Comparison of ENCODE assay signal across 30 cellular contexts in genomic region chr9:14168381-14168780, GRCh38.
"Had no signal": no experiment of that assay in that cellular context is flagged by ENCODE, and none has a peak within 500 bp of the region (broad histone marks: within the 10 kb centered on the region; RNA-seq: fewer than 3 reads in every experiment).

No MANE protein-coding gene starts in this region.

- H3K4me1 Mint-ChIP-seq: immature natural killer cell; naive B cell; naive thymus-derived CD8-positive, alpha-beta T cell had no signal

- H3K4me3 ChIP-seq: coronary artery, dorsolateral prefrontal cortex, esophagus squamous epithelium, gastrocnemius medialis, hepatocyte, lower lobe of right lung, mucosa of descending colon had no signal

- ATAC-seq: esophagus mucosa; gastrocnemius medialis; left colon; left lobe of liver; left ventricle myocardium superior; lower lobe of right lung; mucosa of descending colon; naive thymus-derived CD8-positive, alpha-beta T cell had no signal

- H2AFZ ChIP-seq: hepatocyte had no signal

- H3K4me3 Mint-ChIP-seq: immature natural killer cell; mesothelial cell of epicardium; naive B cell; naive thymus-derived CD8-positive, alpha-beta T cell had no signal

- H3K9me3 Mint-ChIP-seq: mesothelial cell of epicardium had no signal

- H3K36me3 Mint-ChIP-seq: naive B cell; naive thymus-derived CD8-positive, alpha-beta T cell had no signal

- H3K27me3 ChIP-seq: dorsolateral prefrontal cortex, esophagus squamous epithelium, gastrocnemius medialis, hepatocyte had no signal

- H3K4me2 ChIP-seq: hepatocyte had no signal

- H3K4me1 ChIP-seq: lower lobe of right lung had no signal

- FAIRE-seq: colon, kidney had no signal

- H3K27me3 Mint-ChIP-seq: naive B cell had no signal

- H3K27ac ChIP-seq: coronary artery, dorsolateral prefrontal cortex, epithelial cell of prostate, esophagus squamous epithelium, gastrocnemius medialis, hepatocyte, lower lobe of right lung had no signal

- H3K9me3 ChIP-seq: esophagus squamous epithelium, gastrocnemius medialis, lower lobe of right lung, mucosa of descending colon had no signal

- DNase-seq: dermis blood vessel endothelial cell; dorsolateral prefrontal cortex; effector CD4-positive, alpha-beta T cell; effector memory CD4-positive, alpha-beta T cell; erythroblast; esophagus squamous epithelium; foreskin fibroblast; foreskin melanocyte; gastrocnemius medialis; glutamatergic neuron; head of caudate nucleus; hypothalamus; immature natural killer cell; islet precursor cell; kidney; kidney glomerular epithelial cell; left colon; left ventricle myocardium superior; lower lobe of right lung; mesenchymal stem cell; mucosa of descending colon; naive B cell; naive thymus-derived CD8-positive, alpha-beta T cell had no signal

- H3K36me3 ChIP-seq: esophagus squamous epithelium, gastrocnemius medialis, lower lobe of right lung had no signal

- H3K27ac Mint-ChIP-seq: immature natural killer cell; naive B cell; naive thymus-derived CD8-positive, alpha-beta T cell had no signal
